24 cellular contexts compared by ENCODE assay signal in the genomic region with DNA sequence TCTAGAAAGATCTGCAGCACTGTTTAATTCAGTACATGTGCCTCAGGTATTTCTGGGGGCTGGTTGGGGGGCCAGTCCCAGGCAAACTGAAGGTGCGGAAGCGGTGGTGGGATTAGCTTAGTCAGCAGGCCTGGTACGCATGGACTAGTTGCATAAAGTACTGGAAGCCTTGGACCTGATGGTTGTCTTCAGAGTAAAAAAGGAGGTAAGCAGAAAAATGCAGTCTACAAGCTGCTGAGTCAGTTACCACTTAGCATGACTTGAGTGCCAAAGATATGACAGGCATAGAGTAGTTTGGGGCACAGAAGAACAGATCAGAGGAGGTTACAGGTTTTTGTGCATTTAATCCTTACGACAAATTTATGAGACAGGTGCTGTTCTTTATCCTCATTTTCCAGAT. TPM values are rescaled to one million over a fixed set of nuclear protein-coding genes. Genes with fewer than 3 reads are reported as not detected.
"Had no signal": no experiment of that assay in that cellular context is flagged by ENCODE, and none has a peak within 500 bp of the region (broad histone marks: within the 10 kb centered on the region; RNA-seq: fewer than 3 reads in every experiment).

No MANE protein-coding gene starts in this region.

- H3K9me3 Mint-ChIP-seq: activated naive CD4-positive, alpha-beta T cell treated with anti-CD3 and anti-CD28 coated beads for 36 hours; activated naive CD8-positive, alpha-beta T cell treated with anti-CD3 and anti-CD28 coated beads, Interleukin-2, amount 50 U/mL, for 24 hours; activated T-helper 2 cell treated with anti-CD3 and anti-CD28 coated beads, Interferon-gamma antibody, Interleukin-2, Interleukin-4, amounts not matched to agents 10 μg/mL and 5 μg/mL and 100 μg/mL, durations not matched to agents 14 hours and 24 hours and 36 hours had no signal

- H3K4me1 Mint-ChIP-seq: activated CD4-positive, alpha-beta T cell treated with anti-CD3 and anti-CD28 coated beads for 36 hours; activated CD8-positive, alpha-beta memory T cell treated with anti-CD3 and anti-CD28 coated beads, Interleukin-2, amount 10 ng/mL, durations not matched to agents 7 days and 5 days; activated naive CD8-positive, alpha-beta T cell treated with anti-CD3 and anti-CD28 coated beads, Interleukin-2, amount 50 U/mL, for 24 hours; memory B cell; naive thymus-derived CD8-positive, alpha-beta T cell had no signal

- H3K4me3 Mint-ChIP-seq: activated CD4-positive, alpha-beta memory T cell treated with anti-CD3 and anti-CD28 coated beads for 36 hours; activated CD4-positive, alpha-beta T cell treated with anti-CD3 and anti-CD28 coated beads for 36 hours; activated CD8-positive, alpha-beta memory T cell treated with anti-CD3 and anti-CD28 coated beads, Interleukin-2, amount 10 ng/mL, durations not matched to agents 7 days and 5 days; activated naive CD4-positive, alpha-beta T cell treated with anti-CD3 and anti-CD28 coated beads for 36 hours; activated naive CD8-positive, alpha-beta T cell treated with anti-CD3 and anti-CD28 coated beads, Interleukin-2, amount 50 U/mL, for 24 hours; memory B cell; naive thymus-derived CD8-positive, alpha-beta T cell had no signal

- H3K4me1 ChIP-seq: gastrocnemius medialis had no signal

- H3K27me3 Mint-ChIP-seq: activated CD8-positive, alpha-beta memory T cell treated with anti-CD3 and anti-CD28 coated beads, Interleukin-2, amount 10 ng/mL, durations not matched to agents 7 days and 5 days had no signal

- H3K27ac ChIP-seq: gastrocnemius medialis, heart right ventricle, skin epidermis, WERI-Rb-1 had no signal

- H3K27ac Mint-ChIP-seq: activated CD4-positive, alpha-beta memory T cell treated with anti-CD3 and anti-CD28 coated beads for 36 hours; activated CD4-positive, alpha-beta T cell treated with anti-CD3 and anti-CD28 coated beads for 36 hours; activated CD8-positive, alpha-beta memory T cell treated with anti-CD3 and anti-CD28 coated beads, Interleukin-2, amount 10 ng/mL, durations not matched to agents 7 days and 5 days; activated naive CD4-positive, alpha-beta T cell treated with anti-CD3 and anti-CD28 coated beads for 36 hours; activated naive CD8-positive, alpha-beta T cell treated with anti-CD3 and anti-CD28 coated beads, Interleukin-2, amount 50 U/mL, for 24 hours; activated T-helper 2 cell treated with anti-CD3 and anti-CD28 coated beads, Interferon-gamma antibody, Interleukin-2, Interleukin-4, amounts not matched to agents 10 μg/mL and 5 μg/mL and 100 μg/mL, durations not matched to agents 14 hours and 24 hours and 36 hours; memory B cell; naive thymus-derived CD8-positive, alpha-beta T cell had no signal

- H3K27me3 ChIP-seq: body of pancreas, gastrocnemius medialis, heart right ventricle had no signal

- H3K9me3 ChIP-seq: body of pancreas, gastrocnemius medialis, heart right ventricle had no signal

- DNase-seq: activated CD4-positive, alpha-beta memory T cell treated with anti-CD3 and anti-CD28 coated beads for 36 hours; activated CD4-positive, alpha-beta T cell treated with anti-CD3 and anti-CD28 coated beads for 36 hours; activated CD8-positive, alpha-beta memory T cell treated with anti-CD3 and anti-CD28 coated beads, Interleukin-2, amount 10 ng/mL, durations not matched to agents 7 days and 5 days; activated naive CD4-positive, alpha-beta T cell treated with anti-CD3 and anti-CD28 coated beads for 36 hours; activated naive CD8-positive, alpha-beta T cell treated with anti-CD3 and anti-CD28 coated beads, Interleukin-2, amount 50 U/mL, for 24 hours; activated T-cell treated with anti-CD3 and anti-CD28 coated beads, Interleukin-2, amount 50 U/mL, for 1 hour; body of pancreas; effector CD8-positive, alpha-beta T cell; gastrocnemius medialis; heart right ventricle; naive thymus-derived CD8-positive, alpha-beta T cell; retina; stimulated activated CD4-positive, alpha-beta T cell treated with anti-CD3 and anti-CD28 coated beads, Interleukin-15, amount 100 ng/mL, for 24 hours; stimulated activated CD4-positive, alpha-beta T cell treated with anti-CD3 and anti-CD28 coated beads, Interleukin-4, amount 100 ng/mL, for 1 hour; stimulated activated naive CD4-positive, alpha-beta T cell treated with Interleukin-2 at 50 U/mL for 16 hours; substantia nigra; T-helper 9 cell; WERI-Rb-1 had no signal

- ATAC-seq: activated CD4-positive, alpha-beta T cell treated with anti-CD3 and anti-CD28 coated beads for 36 hours; activated CD8-positive, alpha-beta memory T cell treated with anti-CD3 and anti-CD28 coated beads, Interleukin-2, amount 10 ng/mL, durations not matched to agents 7 days and 5 days; activated naive CD8-positive, alpha-beta T cell treated with anti-CD3 and anti-CD28 coated beads, Interleukin-2, amount 50 U/mL, for 24 hours; body of pancreas; gastrocnemius medialis; heart right ventricle; left lobe of liver; naive thymus-derived CD8-positive, alpha-beta T cell had no signal

- H3K36me3 ChIP-seq: gastrocnemius medialis, heart right ventricle, WERI-Rb-1 had no signal

- H3K36me3 Mint-ChIP-seq: activated CD4-positive, alpha-beta memory T cell treated with anti-CD3 and anti-CD28 coated beads for 36 hours; activated CD8-positive, alpha-beta memory T cell treated with anti-CD3 and anti-CD28 coated beads, Interleukin-2, amount 10 ng/mL, durations not matched to agents 7 days and 5 days; memory B cell; naive thymus-derived CD8-positive, alpha-beta T cell had no signal

- H3K4me3 ChIP-seq: body of pancreas, gastrocnemius medialis, heart right ventricle, skin epidermis had no signal

RNA-seq across cellular contexts. Expression of gene GOLGA8J, which starts 19.9 kb away (rescaled TPM):
- total RNA-seq: activated CD4-positive, alpha-beta memory T cell treated with anti-CD3 and anti-CD28 coated beads for 36 hours; activated naive CD4-positive, alpha-beta T cell treated with anti-CD3 and anti-CD28 coated beads for 36 hours; activated T-helper 2 cell treated with anti-CD3 and anti-CD28 coated beads, Interferon-gamma antibody, Interleukin-2, Interleukin-4, amounts not matched to agents 10 μg/mL and 5 μg/mL and 100 μg/mL, durations not matched to agents 14 hours and 24 hours and 36 hours; body of pancreas; fibroblast of lung; gastrocnemius medialis; mucosa of gallbladder had no signal
